ENCODE assay signal across 8 cellular contexts in the genomic region with DNA sequence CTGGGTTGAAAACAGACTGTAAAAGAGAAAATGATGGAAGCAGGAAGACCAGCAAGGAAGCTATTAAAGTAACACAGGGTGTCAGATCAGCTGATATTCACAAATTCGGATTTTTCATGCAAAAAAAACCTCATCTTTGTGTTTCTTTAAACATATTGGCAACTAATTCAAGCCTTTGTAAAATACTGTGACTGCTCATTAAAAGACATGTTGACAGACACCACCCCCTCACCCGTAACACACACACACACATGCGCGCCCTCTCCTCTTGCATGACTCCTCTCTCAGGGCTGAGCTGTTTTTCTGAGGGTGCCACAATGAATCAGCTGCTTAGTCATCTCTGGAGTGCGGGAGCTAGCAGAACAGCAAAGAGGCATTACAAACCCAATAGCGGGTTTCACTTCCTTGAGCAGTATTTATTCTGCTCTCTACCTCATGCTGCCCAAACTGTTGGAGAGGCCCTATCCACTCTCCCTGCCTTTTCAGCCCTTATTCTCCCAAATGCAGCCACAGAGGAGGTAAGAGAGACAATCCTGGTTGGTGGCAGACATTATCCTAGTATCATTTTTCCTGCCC. TPM values are rescaled to one million over a fixed set of nuclear protein-coding genes. Genes with fewer than 3 reads are reported as not detected.
DNase-seq lines count a peak whose midpoint lies in the region; ATAC-seq, FAIRE-seq and TF ChIP-seq lines count a peak whose summit lies in the region.

No MANE protein-coding gene starts in this region.

- WGBS in A549 (ENCODE audit: missing lambda C conversion rate): 3% methylated on average over 6 of the region's 6 CpGs

- no peak for TF ChIP-seq POLR2A in A549 (IDR thresholded peaks at IDR 0.05; ENCODE audit: low read length)

- intact Hi-C loops in naive thymus-derived CD4-positive, alpha-beta T cell (cut with micrococcal nuclease): loop anchor here in 1 of 2 donors (1.0 to 10.0 kb wide), 8 partner anchors 28 to 1132 kb away; partner anchors contain the start of genes ATP6V1A, CD200R1, CD96 and GTPBP8

- peak overlapping the region in 5 of 9 donors; percentile 20 to 94 (median 24) for H3K27ac Mint-ChIP-seq in naive thymus-derived CD4-positive, alpha-beta T cell
- H3K27ac Mint-ChIP-seq in stimulated activated naive B cell treated with anti-CD40 and anti-IgM and Interleukin-4, amounts not matched to agents 10 μg/mL and 1 μg/mL and 100 μg/mL, for 72 hours: no peak overlapping the region

- peak overlapping the region; percentile 72 for H3K4me2 ChIP-seq in A549

- no peaks in the 10 kb centered on the region for H3K9me3 ChIP-seq in A549
- H3K9me3 ChIP-seq in effector memory CD4-positive, alpha-beta T cell (ENCODE audit: control insufficient read depth, low read length): no peaks in the 10 kb centered on the region
- H3K9me3 ChIP-seq in naive thymus-derived CD4-positive, alpha-beta T cell (ENCODE audit: control insufficient read depth in 2 of 3, low read length in 3 of 3): no peaks in the 10 kb centered on the region

- H3K4me3 ChIP-seq in A549: no peak overlapping the region
- H3K4me3 ChIP-seq in effector memory CD4-positive, alpha-beta T cell (ENCODE audit: insufficient read depth, low read depth, low read length, poor library complexity, severe bottlenecking): no peak overlapping the region
- no peak overlapping the region for H3K4me3 ChIP-seq in naive thymus-derived CD4-positive, alpha-beta T cell (ENCODE audit: low read length)

- peaks cover 64% of the 10 kb centered on the region for H3K4me1 ChIP-seq in A549
- H3K4me1 ChIP-seq in effector memory CD4-positive, alpha-beta T cell (ENCODE audit: control insufficient read depth, insufficient read depth, low read length, poor library complexity, severe bottlenecking): peaks cover 15% of the 10 kb centered on the region
- H3K4me1 ChIP-seq in naive thymus-derived CD4-positive, alpha-beta T cell (ENCODE audit: control insufficient read depth in 2 of 2, insufficient read depth in 2 of 2, low read length in 2 of 2): peaks cover 23 to 39% of the 10 kb centered on the region in 2 donors

- POLR2A ChIA-PET in A549 (lab: Yijun Ruan, JAX): interaction anchor here (0.9 to 1.8 kb wide), 9 partner anchors 12 to 838 kb away, joined by 3 to 12 read pairs (median 4); partner anchors contain the start of gene SPICE1
- POLR2A ChIA-PET in naive thymus-derived CD4-positive, alpha-beta T cell (lab: Charles Lee): interaction anchor here (0.9 kb wide), 1 partner anchor 27 kb away, joined by 3 read pairs; no protein-coding TSS in a partner anchor

- no peaks in the 10 kb centered on the region for H3K27me3 Mint-ChIP-seq in naive thymus-derived CD4-positive, alpha-beta T cell
- H3K27me3 Mint-ChIP-seq in stimulated activated naive B cell treated with anti-CD40 and anti-IgM and Interleukin-4, amounts not matched to agents 10 μg/mL and 1 μg/mL and 100 μg/mL, for 72 hours: peaks cover 19 to 31% of the 10 kb centered on the region in 2 donors

- peak; percentile 21 to 68; a peak in 1 of 5 replicates for TF ChIP-seq EP300 in A549 (IDR thresholded peaks at IDR 0.05)

- peak; percentile 96 for FAIRE-seq in A549 (lab: Jason Lieb, UNC)

- peaks cover 30 to 69% (median 34%) of the 10 kb centered on the region in 7 donors for H3K4me1 Mint-ChIP-seq in naive thymus-derived CD4-positive, alpha-beta T cell
- peaks cover 25 to 35% of the 10 kb centered on the region in 2 donors for H3K4me1 Mint-ChIP-seq in stimulated activated naive B cell treated with anti-CD40 and anti-IgM and Interleukin-4, amounts not matched to agents 10 μg/mL and 1 μg/mL and 100 μg/mL, for 72 hours

- CTCF ChIA-PET in A549 (lab: Yijun Ruan, JAX): interaction anchor here (0.6 to 3.6 kb wide), 6 partner anchors 12 to 137 kb away, joined by 3 to 16 read pairs (median 5); no protein-coding TSS in a partner anchor
- CTCF ChIA-PET in naive thymus-derived CD4-positive, alpha-beta T cell (lab: Charles Lee): no interaction called here

- peak overlapping the region; percentile 90 for H3K27ac ChIP-seq in A549
- H3K27ac ChIP-seq in effector memory CD4-positive, alpha-beta T cell (ENCODE audit: insufficient read depth, low read length, poor library complexity, severe bottlenecking): no peak overlapping the region
- no peak overlapping the region for H3K27ac ChIP-seq in naive thymus-derived CD4-positive, alpha-beta T cell (ENCODE audit: low read depth, low read length)

- TF ChIP-seq CTCF in A549 (IDR thresholded peaks at IDR 0.05): no peak

- peak; percentile 74 to 93 for DNase-seq in A549 (ENCODE audit: low read depth in 1 of 2, low spot score in 1 of 2)
- DNase-seq in NCI-H460 (ENCODE audit: extremely low read depth, low read depth): peak; percentile 73
- peak; percentile 83 to 89 for DNase-seq in activated CD4-positive, alpha-beta T cell treated with anti-CD3 and anti-CD28 coated beads, Interleukin-2, amount 50 U/mL, for 48 hours
- DNase-seq in effector memory CD4-positive, alpha-beta T cell: peak; percentile 17 to 52 (median 47)
- DNase-seq in naive thymus-derived CD4-positive, alpha-beta T cell: peak in 7 of 9 donors; percentile 5 to 76 (median 30)
- DNase-seq in stimulated activated naive B cell treated with anti-CD40 and anti-IgM and Interleukin-4, amounts not matched to agents 10 μg/mL and 1 μg/mL and 100 μg/mL, for 72 hours: peak; percentile 92

- H3K36me3 Mint-ChIP-seq in naive thymus-derived CD4-positive, alpha-beta T cell: peaks cover 0 to 16% (median 0%) of the 10 kb centered on the region in 5 donors
- H3K36me3 Mint-ChIP-seq in stimulated activated naive B cell treated with anti-CD40 and anti-IgM and Interleukin-4, amounts not matched to agents 10 μg/mL and 1 μg/mL and 100 μg/mL, for 72 hours: no peaks in the 10 kb centered on the region

- peak overlapping the region in 4 of 10 donors; percentile 11 to 80 (median 16) for H3K4me3 Mint-ChIP-seq in naive thymus-derived CD4-positive, alpha-beta T cell
- peak overlapping the region; percentile 47 for H3K4me3 Mint-ChIP-seq in stimulated activated naive B cell treated with anti-CD40 and anti-IgM and Interleukin-4, amounts not matched to agents 10 μg/mL and 1 μg/mL and 100 μg/mL, for 72 hours

- ATAC-seq in A549 (peak; percentile 98), GM18867 (IDR thresholded peaks at IDR 0.05; ENCODE audit: unreplicated experiment) (peak; percentile 98), HG03064 (IDR thresholded peaks at IDR 0.05; ENCODE audit: low read depth, unreplicated experiment) (peak; percentile 98)
- peak; percentile 94 for ATAC-seq in naive thymus-derived CD4-positive, alpha-beta T cell
- peak; percentile 100 for ATAC-seq in stimulated activated naive B cell treated with anti-CD40 and anti-IgM and Interleukin-4, amounts not matched to agents 10 μg/mL and 1 μg/mL and 100 μg/mL, for 72 hours (replicated peaks)

- H3K9me3 Mint-ChIP-seq in naive thymus-derived CD4-positive, alpha-beta T cell: peaks cover 0 to 2% (median 0%) of the 10 kb centered on the region in 11 donors
- no peaks in the 10 kb centered on the region for H3K9me3 Mint-ChIP-seq in stimulated activated naive B cell treated with anti-CD40 and anti-IgM and Interleukin-4, amounts not matched to agents 10 μg/mL and 1 μg/mL and 100 μg/mL, for 72 hours

- TF ChIP-seq RAD21 in A549 (conservative IDR thresholded peaks at IDR 0.05 in 1 of 2, IDR thresholded peaks at IDR 0.05 in 1 of 2): peak; percentile 1 to 35; a peak in 2 of 5 replicates

- no peaks in the 10 kb centered on the region for H3K36me3 ChIP-seq in effector memory CD4-positive, alpha-beta T cell (ENCODE audit: control insufficient read depth, insufficient read depth, low read length)
- no peaks in the 10 kb centered on the region for H3K36me3 ChIP-seq in naive thymus-derived CD4-positive, alpha-beta T cell (ENCODE audit: control insufficient read depth in 2 of 3, insufficient read depth in 3 of 3, low read length in 3 of 3)

- H3K27me3 ChIP-seq in effector memory CD4-positive, alpha-beta T cell (replicated peaks; ENCODE audit: control insufficient read depth, insufficient read depth, low read length, poor library complexity, severe bottlenecking): no peaks in the 10 kb centered on the region
- no peaks in the 10 kb centered on the region for H3K27me3 ChIP-seq in naive thymus-derived CD4-positive, alpha-beta T cell (ENCODE audit: control insufficient read depth in 2 of 2, insufficient read depth in 2 of 2, low read length in 2 of 2)

TF ChIP-seq in A549, 52 proteins besides CTCF, POLR2A, EP300 and RAD21 (continues in another document):
- no peak for TF ChIP-seq PBX3 (IDR thresholded peaks at IDR 0.05)
- no peak for TF ChIP-seq ESRRA (IDR thresholded peaks at IDR 0.05; ENCODE audit: borderline replicate concordance, low read length)
- TF ChIP-seq PHF8 (IDR thresholded peaks at IDR 0.05; ENCODE audit: borderline replicate concordance, low read depth): no peak
- peak; percentile 39; the same call in 1 of the 2 replicates for TF ChIP-seq MYC (IDR thresholded peaks at IDR 0.05; ENCODE audit: borderline replicate concordance, low read length)
- TF ChIP-seq MAZ (IDR thresholded peaks at IDR 0.05; ENCODE audit: borderline replicate concordance, low read depth, low read length): no peak
- 0 out of 2 replicates have a peak, but pooled peaks have one; percentile 69 for TF ChIP-seq FOXS1 (CRISPR knock-in tag; IDR thresholded peaks at IDR 0.05)
- TF ChIP-seq TP53 (CRISPR knock-in tag; IDR thresholded peaks at IDR 0.05): no peak
- TF ChIP-seq NFE2L2 (conservative IDR thresholded peaks at IDR 0.05; ENCODE audit: low read length): 0 out of 2 replicates have a peak, but pooled peaks have one; percentile 47
- no peak for TF ChIP-seq KDM1A (IDR thresholded peaks at IDR 0.05; ENCODE audit: low read depth)
- TF ChIP-seq RCOR1 (IDR thresholded peaks at IDR 0.05; ENCODE audit: low read depth, low read length): no peak

RNA-seq across cellular contexts. Expression of gene CCDC80, which starts 35.8 kb away (rescaled TPM):
- polyA plus RNA-seq in A549 (2011; rRNA removed): 54.1 and 79.1 TPM in 2 replicates
- 18.3 and 19.6 TPM in 2 replicates for polyA plus RNA-seq in A549 (2012; cell fraction: cytosol; rRNA removed)
- 27.5 and 42.0 TPM in 2 replicates for polyA plus RNA-seq in A549 (2012; cell fraction: nucleus; rRNA removed)
- polyA plus RNA-seq in A549 (2017; fragmentation: RNase III; extraction: RNeasy Plus Mini Kit Qiagen cat#74134 plus additional on column Dnase treatment): 111 to 168 TPM (median 148 TPM) in 3 replicates
- 39.1 and 47.8 TPM in 2 replicates for polyA minus RNA-seq in A549 (2011; rRNA and poly(A)+ RNA removed)
- total RNA-seq in NCI-H460 (2014; rRNA removed; shearing (Covaris generic)): 6.4 and 12.3 TPM in 2 replicates
- polyA plus RNA-seq in NCI-H460 (2014; cell fraction: nucleus; rRNA removed): 3.8 and 4.1 TPM in 2 replicates
- under 1 TPM in 2 of 5 experiments, not detected in 3; 0.05 to 0.12 TPM for total RNA-seq in naive thymus-derived CD4-positive, alpha-beta T cell
- under 1 TPM in 1 of 2 donors, not detected in 1; 0.08 TPM for polyA plus RNA-seq in naive thymus-derived CD4-positive, alpha-beta T cell

Comparison
In these comparisons a context has a peak if more than half of its experiments do, and no peak if none do; other contexts are left out.
1. DNase-seq: peak in every context shown above with its lines; median percentile 92 in stimulated activated naive B cell treated with anti-CD40 and anti-IgM and Interleukin-4, amounts not matched to agents 10 μg/mL and 1 μg/mL and 100 μg/mL, for 72 hours; 86 in activated CD4-positive, alpha-beta T cell treated with anti-CD3 and anti-CD28 coated beads, Interleukin-2, amount 50 U/mL, for 48 hours; 84 in A549; 73 in NCI-H460; 47 in effector memory CD4-positive, alpha-beta T cell; 30 in naive thymus-derived CD4-positive, alpha-beta T cell.
2. H3K27ac ChIP-seq: peak in A549 (2 of 2); none in effector memory CD4-positive, alpha-beta T cell (single experiment) and naive thymus-derived CD4-positive, alpha-beta T cell (single experiment).
3. Peak in every context shown above with its lines, with median percentiles within 50 percentile points of each other: ATAC-seq.